ENCODE assay signal across 26 cellular contexts in the genomic region with DNA sequence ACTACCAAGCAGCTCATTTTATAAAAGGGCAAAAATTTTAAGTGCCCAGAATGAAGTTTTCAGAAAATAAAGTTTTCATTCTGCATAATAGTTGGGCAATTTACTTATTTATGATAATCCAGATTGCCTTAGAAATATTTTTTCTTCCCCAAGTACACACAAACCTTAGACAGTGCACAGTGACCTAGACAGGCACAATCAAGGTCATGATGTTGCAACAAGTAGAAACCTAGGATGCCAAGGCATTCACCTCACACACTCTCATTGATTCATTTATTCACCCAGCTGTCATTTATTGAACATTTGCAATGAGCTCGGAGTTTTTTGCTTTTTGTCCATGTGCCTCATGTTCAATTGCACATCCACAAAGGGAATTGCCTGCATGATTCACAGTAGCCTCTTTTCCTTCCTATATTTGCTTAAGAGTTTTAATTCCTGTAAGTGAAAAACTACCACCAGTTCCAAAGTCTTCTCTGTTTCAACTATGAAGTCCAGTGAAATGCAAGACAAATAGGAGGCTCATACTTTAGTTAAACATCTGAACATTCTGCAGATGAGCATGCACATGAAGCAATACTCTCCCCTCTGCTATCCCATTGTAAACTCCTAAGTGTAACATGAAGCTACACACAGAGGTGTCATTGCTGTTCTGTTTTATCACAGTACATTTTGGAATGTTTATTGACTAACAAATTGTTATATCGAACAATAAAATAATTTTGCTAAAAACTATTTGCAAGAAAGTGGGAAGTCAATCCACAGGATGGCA.
"Had no signal": no experiment of that assay in that cellular context is flagged by ENCODE, and none has a peak within 500 bp of the region (broad histone marks: within the 10 kb centered on the region; RNA-seq: fewer than 3 reads in every experiment).

No MANE protein-coding gene starts in this region.

- H3K4me3 ChIP-seq: suprapubic skin, testis, thoracic aorta, thyroid gland, tibial artery, tibial nerve, transverse colon, upper lobe of left lung, upper lobe of right lung, uterus, vagina had no signal

- DNase-seq: stimulated activated CD4-positive, alpha-beta T cell treated with anti-CD3 and anti-CD28 coated beads, Interleukin-2, amount 100 ng/mL, for 48 hours; stimulated activated CD4-positive, alpha-beta T cell treated with anti-CD3 and anti-CD28 coated beads, Interleukin-4, amount 100 ng/mL, for 1 hour; stimulated activated CD4-positive, alpha-beta T cell treated with anti-CD3 and anti-CD28 coated beads, Interleukin-4, amount 100 ng/mL, for 24 hours; stimulated activated CD4-positive, alpha-beta T cell treated with anti-CD3 and anti-CD28 coated beads, Interleukin-4, amount 100 ng/mL, for 4 hours; stimulated activated CD8-positive, alpha-beta memory T cell treated with anti-CD3 and anti-CD28 coated beads, Interleukin-4, amount 100 ng/mL, for 48 hours; stimulated activated naive B cell treated with anti-CD40 and anti-IgM and Interleukin-4, amounts not matched to agents 10 μg/mL and 1 μg/mL and 100 μg/mL, for 72 hours; stimulated activated naive CD4-positive, alpha-beta T cell; stimulated activated naive CD4-positive, alpha-beta T cell treated with Interleukin-2 at 50 U/mL for 16 hours; stimulated activated naive CD8-positive, alpha-beta T cell treated with anti-CD3 and anti-CD28 coated beads, Interleukin-15, amount 100 ng/mL, for 72 hours; stimulated activated naive CD8-positive, alpha-beta T cell treated with anti-CD3 and anti-CD28 coated beads, Interleukin-15, Interleukin-2, amounts not matched to agents 100 U/mL and 50 U/mL, for 24 hours; substantia nigra; testis; thyroid gland; tibial artery; transverse colon; trophoblast cell; upper lobe of left lung; upper lobe of right lung; uterus had no signal

- H3K27ac ChIP-seq: suprapubic skin, testis, thoracic aorta, thyroid gland, tibial artery, tibial nerve, transverse colon, upper lobe of left lung, upper lobe of right lung, uterus, vagina had no signal

- H3K36me3 ChIP-seq: suprapubic skin, thoracic aorta, thyroid gland, tibial artery, tibial nerve, transverse colon, upper lobe of left lung, upper lobe of right lung, uterus, vagina had no signal

- H3K4me1 ChIP-seq: suprapubic skin, testis, thyroid gland, tibial artery, tibial nerve, transverse colon, upper lobe of left lung, upper lobe of right lung, uterus, vagina had no signal

- FAIRE-seq: urothelium cell line had no signal

- ATAC-seq: stimulated activated effector memory CD8-positive, alpha-beta T cell treated with anti-CD3 and anti-CD28 coated beads, Interleukin-12 subunit alpha, Interleukin-12 subunit beta, amount 100 ng/mL, for 72 hours; stimulated activated memory B cell treated with anti-CD40 and anti-IgM and Interleukin-4, amounts not matched to agents 10 μg/mL and 1 μg/mL and 100 μg/mL, for 72 hours; stimulated activated naive B cell treated with anti-CD40 and anti-IgM and Interleukin-4, amounts not matched to agents 10 μg/mL and 1 μg/mL and 100 μg/mL, for 72 hours; stimulated activated naive CD8-positive, alpha-beta T cell treated with anti-CD3 and anti-CD28 coated beads, Interleukin-15, amount 100 ng/mL, for 72 hours; stimulated activated naive CD8-positive, alpha-beta T cell treated with anti-CD3 and anti-CD28 coated beads, Interleukin-15, Interleukin-2, amounts not matched to agents 100 U/mL and 50 U/mL, for 24 hours; upper lobe of right lung had no signal

- H3K9me3 ChIP-seq: testis, thoracic aorta, thyroid gland, tibial artery, upper lobe of left lung, upper lobe of right lung, uterus, vagina had no signal

- H3K27me3 ChIP-seq: suprapubic skin, testis, thyroid gland, tibial artery, tibial nerve, transverse colon, upper lobe of left lung, upper lobe of right lung, uterus, vagina had no signal
